Comparison of ENCODE assay signal across 13 cellular contexts in genomic region chr2:224412064-224412921, GRCh38. TPM values are rescaled to one million over a fixed set of nuclear protein-coding genes. Genes with fewer than 3 reads are reported as not detected.
DNase-seq lines count a peak whose midpoint lies in the region; ATAC-seq, FAIRE-seq and TF ChIP-seq lines count a peak whose summit lies in the region.
"Had no signal": no experiment of that assay in that cellular context is flagged by ENCODE, and none has a peak within 500 bp of the region (broad histone marks: within the 10 kb centered on the region; RNA-seq: fewer than 3 reads in every experiment).

No MANE protein-coding gene starts in this region.

- H3K27ac Mint-ChIP-seq in HFFc6 (peak overlapping the region; percentile 81), astrocyte (ENCODE audit: unreplicated experiment) (no peak overlapping the region)

- H3K4me1 Mint-ChIP-seq in HFFc6 (ENCODE audit: low read depth): peaks cover 24% of the 10 kb centered on the region
- H3K4me1 Mint-ChIP-seq in astrocyte (ENCODE audit: low read depth, unreplicated experiment): peaks cover 7% of the 10 kb centered on the region

- H3K4me3 ChIP-seq in astrocyte (ENCODE audit: insufficient read depth, low read depth, low read length): no peak overlapping the region
- no peak overlapping the region for H3K4me3 ChIP-seq in skin epidermis

- H4K20me1 ChIP-seq in astrocyte (ENCODE audit: insufficient read depth, low read length): no peaks in the 10 kb centered on the region

- ATAC-seq in GM21717 (IDR thresholded peaks at IDR 0.05; ENCODE audit: unreplicated experiment) (no peak), HG03565 (IDR thresholded peaks at IDR 0.05; ENCODE audit: unreplicated experiment) (no peak)

- H3K9me3 Mint-ChIP-seq in HFFc6 (no peaks in the 10 kb centered on the region), astrocyte (ENCODE audit: unreplicated experiment) (peaks cover 2% of the 10 kb centered on the region)

- H3K9ac ChIP-seq in astrocyte (ENCODE audit: low read length): no peak overlapping the region

- H3K4me3 Mint-ChIP-seq in HFFc6 (peak overlapping the region; percentile 73), astrocyte (ENCODE audit: unreplicated experiment) (no peak overlapping the region)

- H3K36me3 Mint-ChIP-seq in HFFc6 (ENCODE audit: low read depth) (no peaks in the 10 kb centered on the region), astrocyte (ENCODE audit: low read depth, unreplicated experiment) (peaks cover under 1% of the 10 kb centered on the region)

- no peaks in the 10 kb centered on the region for H3K27me3 ChIP-seq in astrocyte (ENCODE audit: insufficient read depth, low read length)

- FAIRE-seq in astrocyte (lab: Jason Lieb, UNC): no peak
- FAIRE-seq in islet of Langerhans (lab: Jason Lieb, UNC): peak; percentile 94
- FAIRE-seq: small intestine had no signal

- peak; percentile 60 for DNase-seq in HFFc6
- peak; percentile 77 for DNase-seq in astrocyte (ENCODE audit: low read depth)
- no peak for DNase-seq in OCI-M1 (lab: John Stamatoyannopoulos, UW)
- DNase-seq in GOT3 (lab: John Stamatoyannopoulos, UW): no peak
- DNase-seq: activated T-cell treated with anti-CD3 and anti-CD28 coated beads, Interleukin-2, amount 50 U/mL, for 1 hour; islet precursor cell; NCI-H524; small intestine; T1000 had no signal

- H3K4me2 ChIP-seq in astrocyte (ENCODE audit: low read length): peak overlapping the region; percentile 39

- no peaks in the 10 kb centered on the region for H3K79me2 ChIP-seq in astrocyte (ENCODE audit: insufficient read depth, low read length)

- H3K27me3 Mint-ChIP-seq in HFFc6 (ENCODE audit: insufficient read depth) (peaks cover 6% of the 10 kb centered on the region), astrocyte (ENCODE audit: low read depth, unreplicated experiment) (peaks cover 2% of the 10 kb centered on the region)

- peaks cover 2% of the 10 kb centered on the region for H3K4me1 ChIP-seq in astrocyte (ENCODE audit: insufficient read depth, low read length)

- H3K9me3 ChIP-seq in astrocyte (ENCODE audit: insufficient read depth, low read depth, low read length): no peaks in the 10 kb centered on the region

- no peaks in the 10 kb centered on the region for H3K36me3 ChIP-seq in astrocyte (ENCODE audit: insufficient read depth, low read length)

- H3K27ac ChIP-seq in astrocyte (ENCODE audit: low read depth, low read length) (peak overlapping the region; percentile 7), skin epidermis (peak overlapping the region in 20 of 21 experiments; percentile 4 to 87 (median 66))

- TF ChIP-seq CTCF in HFFc6 (IDR thresholded peaks at IDR 0.05) (no peak), astrocyte (IDR thresholded peaks at IDR 0.05; ENCODE audit: insufficient read depth, low read depth, low read length) (no peak)

- peak overlapping the region; percentile 11 for H2AFZ ChIP-seq in astrocyte (ENCODE audit: low read depth, low read length)

RNA-seq across cellular contexts. Expression of gene FAM124B, which starts 10.4 kb away (rescaled TPM):
- total RNA-seq in HFFc6 (2021; fragmentation: NEBNext Ultra II Directional; extraction: Animal tissue kit (Norgen Biotek cat#: 25700)): under 1 TPM in 1 of 6 experiments, not detected in 5; 0.10 TPM
- not detected in 2 replicates for total RNA-seq in astrocyte

Comparison
In these comparisons a context has a peak if more than half of its experiments do, and no peak if none do; other contexts are left out.
1. DNase-seq: peak in HFFc6 (single experiment) and astrocyte (single experiment); none in OCI-M1 (single experiment) and GOT3 (single experiment).